ENCODE assay signal across 18 cellular contexts in the genomic region with DNA sequence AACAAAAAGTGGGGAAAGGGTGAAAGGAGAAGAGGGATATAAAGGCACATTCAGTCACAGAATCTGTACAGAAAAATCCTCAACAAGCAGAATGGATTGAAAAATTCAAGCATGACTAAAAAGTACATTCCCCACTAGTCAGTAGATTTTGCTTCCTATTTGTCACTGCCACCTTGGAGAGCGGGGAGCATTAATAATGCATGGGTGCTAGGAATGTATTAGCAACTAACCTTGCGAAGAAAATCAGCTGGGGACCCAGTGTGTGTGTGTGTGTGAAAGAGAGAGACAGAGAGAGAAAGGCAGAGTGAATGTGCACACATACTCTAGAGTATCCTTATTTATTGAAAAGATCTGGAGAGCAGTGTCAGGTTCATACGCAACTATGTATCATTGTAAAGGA.
A peak's percentile ranks its signal among the peaks of the same experiment; 100 is the strongest.
DNase-seq lines count a peak whose midpoint lies in the region; FAIRE-seq and TF ChIP-seq lines count a peak whose summit lies in the region.
"Had no signal": no experiment of that assay in that cellular context is flagged by ENCODE, and none has a peak within 500 bp of the region (broad histone marks: within the 10 kb centered on the region; RNA-seq: fewer than 3 reads in every experiment).

No MANE protein-coding gene starts in this region.

- H3K27me3 ChIP-seq in PC-9 (ENCODE audit: insufficient read depth, low read depth) = no peaks in the 10 kb centered on the region
- H3K27me3 ChIP-seq in right atrium auricular region = no peaks in the 10 kb centered on the region
- H3K27me3 ChIP-seq: BE2C had no signal

- H3K79me2 ChIP-seq in PC-9 (ENCODE audit: low read depth) = no peaks in the 10 kb centered on the region

- BruUV-seq in PC-9 (replicated peaks; lab: Mats Ljungman, UMichigan) = no TSS peak

- no peaks in the 10 kb centered on the region for H3K27me3 Mint-ChIP-seq in glutamatergic neuron (ENCODE audit: unreplicated experiment)
- H3K27me3 Mint-ChIP-seq: CD4-positive, CD25-positive, alpha-beta regulatory T cell had no signal

- no peaks in the 10 kb centered on the region for H3K36me3 ChIP-seq in PC-9 (ENCODE audit: low read depth)
- no peaks in the 10 kb centered on the region for H3K36me3 ChIP-seq in right atrium auricular region
- H3K36me3 ChIP-seq: BE2C had no signal

- intact Hi-C loops in PC-9 (cut with micrococcal nuclease; ENCODE audit: unreplicated experiment) = loop anchor here (10.0 kb wide), 1 partner anchor 206 kb away; no protein-coding TSS in a partner anchor

- no peak overlapping the region for H3K4me2 ChIP-seq in PC-9

- H3K36me3 Mint-ChIP-seq in glutamatergic neuron (ENCODE audit: unreplicated experiment) = no peaks in the 10 kb centered on the region
- H3K36me3 Mint-ChIP-seq: CD4-positive, CD25-positive, alpha-beta regulatory T cell had no signal

- H3K27ac ChIP-seq in PC-9 (no peak overlapping the region), right atrium auricular region (no peak overlapping the region)
- H3K27ac ChIP-seq: GM23248, HL-60 had no signal

- H3K4me1 Mint-ChIP-seq in glutamatergic neuron (ENCODE audit: low read depth, unreplicated experiment) = peaks cover 9% of the 10 kb centered on the region
- H3K4me1 Mint-ChIP-seq: CD4-positive, CD25-positive, alpha-beta regulatory T cell had no signal

- H3K9me3 Mint-ChIP-seq in glutamatergic neuron (ENCODE audit: unreplicated experiment) = no peaks in the 10 kb centered on the region

- H2AFZ ChIP-seq in PC-9 = no peak overlapping the region
- H2AFZ ChIP-seq: GM23248 had no signal

- H3K9me3 ChIP-seq in PC-9 (ENCODE audit: insufficient read depth, low read depth) (peaks cover 7% of the 10 kb centered on the region), right atrium auricular region (peaks cover 5 to 16% of the 10 kb centered on the region in 2 donors)
- H3K9me3 ChIP-seq: BE2C had no signal

- H3K4me3 ChIP-seq in PC-9 = no peak overlapping the region
- H3K4me3 ChIP-seq in right atrium auricular region = no peak overlapping the region
- H3K4me3 ChIP-seq: GM23248 had no signal

- peak; percentile 20 for FAIRE-seq in H54 (lab: Jason Lieb, UNC)

- H4K20me1 ChIP-seq in PC-9 (ENCODE audit: insufficient read depth) = peaks cover 4% of the 10 kb centered on the region; the same call in 1 of the 2 replicates

- H3K4me1 ChIP-seq in PC-9 (replicated peaks; ENCODE audit: insufficient read depth) = 0 out of 2 replicates have a peak, but pooled peaks cover 5% of the 10 kb centered on the region
- H3K4me1 ChIP-seq in right atrium auricular region = no peaks in the 10 kb centered on the region
- H3K4me1 ChIP-seq: BE2C had no signal

- POLR2A ChIA-PET in PC-9 (lab: Charles Lee; ENCODE audit: unreplicated experiment) = no interaction called here

- TF ChIP-seq CTCF in glutamatergic neuron (IDR thresholded peaks at IDR 0.05; ENCODE audit: partially characterized antibody, unreplicated experiment) = no peak
- no peak for TF ChIP-seq CTCF in PC-9 (conservative IDR thresholded peaks at IDR 0.05)
- no peak for TF ChIP-seq CTCF in right atrium auricular region (IDR thresholded peaks at IDR 0.05)

- DNase-seq in H54 (ENCODE audit: insufficient read length, low spot score) = no peak
- peak; percentile 23 for DNase-seq in glutamatergic neuron
- DNase-seq in left kidney (ENCODE audit: low read depth, low spot score) = peak; percentile 1
- no peak for DNase-seq in PC-9
- DNase-seq in central memory CD4-positive, alpha-beta T cell = no peak
- no peak for DNase-seq in right atrium auricular region (ENCODE audit: low spot score)
- no peak for DNase-seq in activated gamma-delta T cell treated with Interleukin-2 at 50 U/mL for 16 hours
- DNase-seq: ACHN; BE2C; C1 segment of cervical spinal cord; CD4-positive, CD25-positive, alpha-beta regulatory T cell; DMS153; DMS79; GDM1; GM23248; H7; HFFc6 had no signal

- no peaks in the 10 kb centered on the region for H3F3A ChIP-seq in PC-9 (ENCODE audit: insufficient read depth, low read depth)

- H3K27ac Mint-ChIP-seq in glutamatergic neuron (ENCODE audit: unreplicated experiment) = peak overlapping the region; percentile 25
- H3K27ac Mint-ChIP-seq: HFFc6 had no signal

- CTCF ChIA-PET in PC-9 (lab: Charles Lee) = no interaction called here

- H3K4me3 Mint-ChIP-seq in glutamatergic neuron (ENCODE audit: unreplicated experiment) = no peak overlapping the region
- H3K4me3 Mint-ChIP-seq: CD4-positive, CD25-positive, alpha-beta regulatory T cell; HFFc6 had no signal

- TF ChIP-seq POLR2A in H54 (IDR thresholded peaks at IDR 0.05; ENCODE audit: low read depth, low read length) = no peak

- no peaks in the 10 kb centered on the region for H3K9me2 ChIP-seq in PC-9 (ENCODE audit: insufficient read depth)

Comparison
In these comparisons a context has a peak if more than half of its experiments do, and no peak if none do; other contexts are left out.
1. DNase-seq: peak in glutamatergic neuron (single experiment) and left kidney (single experiment); none in H54 (single experiment), PC-9 (0 of 2), central memory CD4-positive, alpha-beta T cell (single experiment), right atrium auricular region (single experiment) and activated gamma-delta T cell treated with Interleukin-2 at 50 U/mL for 16 hours (single experiment).